Comparison of ENCODE assay signal across 24 cellular contexts in the genomic region with DNA sequence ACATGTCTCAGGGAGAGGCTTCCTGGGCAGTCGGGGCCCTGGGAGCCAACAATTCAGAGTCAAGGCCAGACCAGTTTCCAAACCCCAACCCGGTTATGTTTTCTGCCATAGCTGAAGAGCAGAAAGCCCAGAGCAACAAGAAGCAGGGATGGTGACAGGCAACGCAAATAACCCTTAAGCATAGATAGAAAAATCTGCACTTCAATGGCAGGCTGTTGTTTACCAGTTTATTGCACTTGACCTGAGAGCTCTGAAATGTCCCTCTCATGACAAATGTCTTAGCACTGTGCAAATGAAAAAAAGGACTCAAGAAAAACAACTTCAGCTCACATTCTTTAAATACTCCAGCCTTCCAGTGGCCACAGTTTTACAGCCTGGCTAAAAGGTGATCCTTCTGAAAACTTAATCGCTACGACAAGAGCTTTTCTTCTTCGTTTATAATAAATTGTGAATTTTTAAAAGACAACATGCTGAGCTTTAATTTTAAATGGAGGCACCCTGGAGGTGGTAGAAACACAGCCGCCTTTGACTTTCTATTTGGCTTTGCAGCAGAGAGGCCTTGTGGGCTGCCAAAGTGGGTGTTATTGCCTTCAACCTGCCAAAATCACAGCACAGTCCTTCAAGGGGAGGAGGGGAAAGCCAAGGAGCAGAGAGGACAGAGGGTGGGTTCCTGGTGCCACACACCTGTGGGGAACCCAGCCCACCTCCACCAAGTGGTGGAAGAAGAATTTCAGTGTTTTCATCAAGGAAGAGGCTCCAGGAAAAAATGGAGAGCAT.
DNase-seq lines count a peak whose midpoint lies in the region; ATAC-seq and TF ChIP-seq lines count a peak whose summit lies in the region.
"Had no signal": no experiment of that assay in that cellular context is flagged by ENCODE, and none has a peak within 500 bp of the region (broad histone marks: within the 10 kb centered on the region; RNA-seq: fewer than 3 reads in every experiment).

No MANE protein-coding gene starts in this region.

- intact Hi-C loops in Caco-2 (cut with micrococcal nuclease; ENCODE audit: unreplicated experiment), result no loop called here

- H3K4me1 Mint-ChIP-seq in Caco-2 (ENCODE audit: low read depth, unreplicated experiment), result peaks cover 22% of the 10 kb centered on the region
- H3K4me1 Mint-ChIP-seq: activated CD4-positive, alpha-beta T cell treated with anti-CD3 and anti-CD28 coated beads, Interleukin-2, amount 10 ng/mL, durations not matched to agents 7 days and 5 days; activated T-helper 17 cell treated with anti-CD3 and anti-CD28 coated beads, Interleukin-2, amount 50 U/mL, for 72 hours had no signal

- H3K9me3 Mint-ChIP-seq in Caco-2 (ENCODE audit: unreplicated experiment), result peaks cover 39% of the 10 kb centered on the region

- H4K8ac ChIP-seq in mesendoderm (ENCODE audit: low read depth, low read length), result no peak overlapping the region

- DNase-seq in Caco-2 (no peak), LoVo (ENCODE audit: low spot score) (peak; percentile 14), foreskin keratinocyte (no peak), mesendoderm (peak; percentile 45), NCI-H226 (no peak), left lobe of liver (ENCODE audit: low spot score) (no peak), SK-N-DZ (ENCODE audit: low spot score) (no peak), HUDEP-2 (lab: John Stamatoyannopoulos, UW; ENCODE audit: unreplicated experiment in 76 of 76) (no peak)
- DNase-seq: activated CD4-positive, alpha-beta T cell treated with anti-CD3 and anti-CD28 coated beads, Interleukin-2, amount 10 ng/mL, durations not matched to agents 7 days and 5 days; AML-193; central memory CD4-positive, alpha-beta T cell; DMS79 treated with DMSO at 0.1 percent for 48 hours; dorsolateral prefrontal cortex; IMR-90; NCI-H1105 treated with DMSO at 0.1 percent for 48 hours; NCI-H2029; NCI-H345; NCI-H748 treated with DMSO at 0.1 percent for 48 hours; psoas muscle; uterus had no signal

- H2BK15ac ChIP-seq in mesendoderm (replicated peaks; ENCODE audit: low read depth), result no peak overlapping the region

- peaks cover 15% of the 10 kb centered on the region for H3K4me1 ChIP-seq in Caco-2
- H3K4me1 ChIP-seq in foreskin keratinocyte, result no peaks in the 10 kb centered on the region
- H3K4me1 ChIP-seq in mesendoderm (ENCODE audit: control insufficient read depth, low read depth, low read length), result no peaks in the 10 kb centered on the region
- H3K4me1 ChIP-seq: HAP-1, psoas muscle, uterus had no signal

- ATAC-seq in foreskin keratinocyte (no peak), left lobe of liver (no peak)

- H3K27ac Mint-ChIP-seq in Caco-2 (ENCODE audit: unreplicated experiment), result peak overlapping the region; percentile 91
- H3K27ac Mint-ChIP-seq: activated CD4-positive, alpha-beta T cell treated with anti-CD3 and anti-CD28 coated beads, Interleukin-2, amount 10 ng/mL, durations not matched to agents 7 days and 5 days; activated naive CD4-positive, alpha-beta T cell treated with anti-CD3 and anti-CD28 coated beads, Interleukin-2, amount 50 U/mL, for 72 hours; activated T-helper 17 cell treated with anti-CD3 and anti-CD28 coated beads, Interleukin-2, amount 50 U/mL, for 72 hours had no signal

- no peak overlapping the region for H3K4me2 ChIP-seq in mesendoderm (ENCODE audit: low read length)

- no peak overlapping the region for H3K56ac ChIP-seq in mesendoderm (ENCODE audit: low read length)

- H3K36me3 ChIP-seq in Caco-2 (ENCODE audit: control insufficient read depth, insufficient read depth, low read length) (no peaks in the 10 kb centered on the region), mesendoderm (ENCODE audit: control insufficient read depth, insufficient read depth, low read length) (no peaks in the 10 kb centered on the region)
- H3K36me3 ChIP-seq: HAP-1, neutrophil, uterus had no signal

- H3K9me3 ChIP-seq in Caco-2, result peaks cover 24% of the 10 kb centered on the region
- H3K9me3 ChIP-seq: HAP-1, neutrophil had no signal

- H3K27me3 Mint-ChIP-seq in Caco-2 (ENCODE audit: insufficient read depth, unreplicated experiment), result no peaks in the 10 kb centered on the region
- H3K27me3 Mint-ChIP-seq: activated CD4-positive, alpha-beta T cell treated with anti-CD3 and anti-CD28 coated beads, Interleukin-2, amount 10 ng/mL, durations not matched to agents 7 days and 5 days had no signal

- H3K79me2 ChIP-seq in mesendoderm (ENCODE audit: control insufficient read depth, insufficient read depth, low read length), result no peaks in the 10 kb centered on the region

- H3K36me3 Mint-ChIP-seq in Caco-2 (ENCODE audit: insufficient read depth, unreplicated experiment), result peaks cover 6% of the 10 kb centered on the region

- CTCF ChIA-PET in Caco-2 (lab: Charles Lee), result interaction anchor here (0.9 kb wide), 1 partner anchor 45 kb away, joined by 3 read pairs; no protein-coding TSS in a partner anchor

- H3K4me3 ChIP-seq in Caco-2 (ENCODE audit: low read depth, low read length) (no peak overlapping the region), mesendoderm (ENCODE audit: low read length) (no peak overlapping the region)
- H3K4me3 ChIP-seq: dorsolateral prefrontal cortex, HAP-1, psoas muscle, uterus had no signal

- no peak overlapping the region for H4K5ac ChIP-seq in mesendoderm (ENCODE audit: low read length)

- H3K9ac ChIP-seq in mesendoderm (ENCODE audit: low read length), result no peak overlapping the region

- no peaks in the 10 kb centered on the region for H3K27me3 ChIP-seq in Caco-2 (replicated peaks; ENCODE audit: control insufficient read depth, insufficient read depth, low read length)
- no peaks in the 10 kb centered on the region for H3K27me3 ChIP-seq in foreskin keratinocyte
- no peaks in the 10 kb centered on the region for H3K27me3 ChIP-seq in mesendoderm (ENCODE audit: insufficient read depth, low read length, poor library complexity)
- H3K27me3 ChIP-seq: neutrophil, uterus had no signal

- no CpG with 5 or more reads among the region's 7 CpGs for WGBS in mesendoderm (ENCODE audit: extremely low coverage, insufficient coverage, low lambda C conversion rate)

- H2BK5ac ChIP-seq in mesendoderm (ENCODE audit: low read length), result no peak overlapping the region

- POLR2A ChIA-PET in Caco-2 (lab: Charles Lee), result no interaction called here

- no peak overlapping the region for H2BK120ac ChIP-seq in mesendoderm (ENCODE audit: low read depth, low read length)

- H3K4ac ChIP-seq in mesendoderm (ENCODE audit: low read depth, low read length), result no peak overlapping the region

- H2AK5ac ChIP-seq in mesendoderm (ENCODE audit: low read length), result no peak overlapping the region

- H3K4me3 Mint-ChIP-seq in Caco-2 (ENCODE audit: unreplicated experiment), result no peak overlapping the region
- H3K4me3 Mint-ChIP-seq: activated CD4-positive, alpha-beta T cell treated with anti-CD3 and anti-CD28 coated beads, Interleukin-2, amount 10 ng/mL, durations not matched to agents 7 days and 5 days; activated T-helper 17 cell treated with anti-CD3 and anti-CD28 coated beads, Interleukin-2, amount 50 U/mL, for 72 hours had no signal

- no peak for TF ChIP-seq CTCF in Caco-2 (IDR thresholded peaks at IDR 0.05; ENCODE audit: insufficient read depth in 1 of 2, low read depth in 1 of 2, low read length in 1 of 2, severe bottlenecking in 1 of 2, unreplicated experiment in 1 of 2)
- TF ChIP-seq CTCF in foreskin keratinocyte (conservative IDR thresholded peaks at IDR 0.05), result no peak

- peak overlapping the region; percentile 82 for H3K27ac ChIP-seq in foreskin keratinocyte
- H3K27ac ChIP-seq in mesendoderm (ENCODE audit: low read depth, low read length), result no peak overlapping the region
- H3K27ac ChIP-seq: dorsolateral prefrontal cortex, neutrophil, psoas muscle, uterus had no signal

- no peak overlapping the region for H3K23ac ChIP-seq in mesendoderm (ENCODE audit: low read length)

- no peaks in the 10 kb centered on the region for H3K79me1 ChIP-seq in mesendoderm (ENCODE audit: low read length)

- H3K18ac ChIP-seq in mesendoderm (ENCODE audit: low read length), result no peak overlapping the region

- BruUV-seq in Caco-2 (replicated peaks; lab: Mats Ljungman, UMichigan), result no TSS peak

Comparison
In these comparisons a context has a peak if more than half of its experiments do, and no peak if none do; other contexts are left out.
1. DNase-seq: peak in LoVo (single experiment) and mesendoderm (single experiment); none in Caco-2 (0 of 2), foreskin keratinocyte (0 of 2), NCI-H226 (single experiment), left lobe of liver (single experiment), SK-N-DZ (single experiment) and HUDEP-2 (0 of 76).